In genomic region chr11:15941206-15941770, GRCh38 we compare ENCODE assay signal across 8 cellular contexts.
A peak's percentile ranks its signal among the peaks of the same experiment; 100 is the strongest.
DNase-seq lines count a peak whose midpoint lies in the region; ATAC-seq, FAIRE-seq and TF ChIP-seq lines count a peak whose summit lies in the region.

No MANE protein-coding gene starts in this region.

- intact Hi-C loops in adrenal gland (cut with DNase I), result loop anchor here (5.0 kb wide), 2 partner anchors 666 to 671 kb away; no protein-coding TSS in a partner anchor

- DNase-seq in GM12864 (ENCODE audit: low read depth) (no peak), adrenal gland (peak; percentile 21 to 56 (median 40)), kidney epithelial cell (ENCODE audit: low read depth) (no peak), urothelium cell line (ENCODE audit: low spot score) (peak; percentile 30), small intestine (no peak), middle frontal gyrus (ENCODE audit: extremely low spot score, low spot score) (no peak)

- H3K27me3 ChIP-seq in adrenal gland (no peaks in the 10 kb centered on the region), kidney epithelial cell (ENCODE audit: control insufficient read depth, insufficient read depth, low read length) (no peaks in the 10 kb centered on the region), small intestine (ENCODE audit: control insufficient read depth in 2 of 2, insufficient read depth in 2 of 2, low read length in 2 of 2) (no peaks in the 10 kb centered on the region)

- H3K9me3 ChIP-seq in adrenal gland (replicated peaks in 1 of 3) (peaks cover 0 to 1% (median 0%) of the 10 kb centered on the region in 3 donors), small intestine (ENCODE audit: control insufficient read depth, low read depth) (no peaks in the 10 kb centered on the region)

- no peak for TF ChIP-seq POLR2A in adrenal gland (IDR thresholded peaks at IDR 0.05)

- no peaks in the 10 kb centered on the region for H3K4me1 ChIP-seq in adrenal gland (replicated peaks in 1 of 2)
- H3K4me1 ChIP-seq in small intestine (ENCODE audit: control insufficient read depth in 2 of 2, insufficient read depth in 1 of 2, low read depth in 1 of 2, low read length in 1 of 2), result no peaks in the 10 kb centered on the region

- WGBS in adrenal gland, 4 donors, result 32 to 65% (median 40%) methylated on average over 12 to 36 of the region's 36 CpGs
- 51 to 67% (median 65%) methylated on average over 36 of the region's 36 CpGs for WGBS in small intestine, 3 donors

- TF ChIP-seq CTCF in GM12864 (IDR thresholded peaks at IDR 0.05; ENCODE audit: low read depth, low read length, missing control alignments) (peak; percentile 75), adrenal gland (IDR thresholded peaks at IDR 0.05) (peak; percentile 60 to 95 (median 78)), kidney epithelial cell (IDR thresholded peaks at IDR 0.05; ENCODE audit: insufficient read depth, low read length, poor library complexity, severe bottlenecking) (peak; percentile 82)

- no peak overlapping the region for H3K4me3 ChIP-seq in GM12864 (ENCODE audit: low read depth, low read length)
- H3K4me3 ChIP-seq in adrenal gland, result peak overlapping the region in 1 of 4 donors; percentile 7
- no peak overlapping the region for H3K4me3 ChIP-seq in kidney epithelial cell (ENCODE audit: low read depth, low read length)
- no peak overlapping the region for H3K4me3 ChIP-seq in small intestine (ENCODE audit: low read depth in 1 of 2, low read length in 2 of 2)

- H3K27ac ChIP-seq in adrenal gland, result no peak overlapping the region
- H3K27ac ChIP-seq in small intestine (ENCODE audit: low read depth in 1 of 2, low read length in 1 of 2), result no peak overlapping the region

- H3K36me3 ChIP-seq in adrenal gland (replicated peaks in 1 of 2) (no peaks in the 10 kb centered on the region), kidney epithelial cell (ENCODE audit: control insufficient read depth, insufficient read depth, low read length) (no peaks in the 10 kb centered on the region), small intestine (ENCODE audit: control insufficient read depth in 2 of 2, insufficient read depth in 2 of 2, low read length in 2 of 2) (no peaks in the 10 kb centered on the region)

- FAIRE-seq in urothelium cell line (lab: Jason Lieb, UNC) (no peak), small intestine (lab: Jason Lieb, UNC) (no peak)

- peak; percentile 57 for ATAC-seq in HG02870 (IDR thresholded peaks at IDR 0.05; ENCODE audit: unreplicated experiment)
- ATAC-seq in GM19328 (IDR thresholded peaks at IDR 0.05; ENCODE audit: unreplicated experiment), result no peak

Comparison
In these comparisons a context has a peak if more than half of its experiments do, and no peak if none do; other contexts are left out.
1. DNase-seq: peak in adrenal gland (7 of 7) and urothelium cell line (single experiment); none in GM12864 (single experiment), kidney epithelial cell (single experiment), small intestine (single experiment) and middle frontal gyrus (single experiment).
2. Peak in every context shown above with its lines, with median percentiles within 50 percentile points of each other: CTCF ChIP-seq.